In the genomic region with DNA sequence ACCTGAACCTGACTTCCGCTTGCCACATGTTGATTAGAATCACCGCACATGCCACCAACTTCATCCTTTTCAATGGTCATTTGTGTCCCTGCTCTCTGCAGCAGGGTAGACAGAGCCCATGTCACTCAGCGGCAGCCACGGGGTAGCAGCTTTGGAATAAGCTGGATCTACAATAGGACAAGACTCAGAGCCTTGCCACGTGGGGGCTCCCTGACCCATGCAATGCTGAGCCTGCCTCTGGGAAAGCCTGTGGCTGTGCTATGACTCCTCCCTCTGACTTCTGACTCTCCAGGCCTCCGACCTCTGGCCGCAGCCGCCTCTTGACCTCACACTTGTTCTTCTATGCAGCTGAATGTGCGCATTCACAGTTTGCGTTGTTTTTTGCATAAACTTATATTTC, we compare ENCODE assay signal across 10 cellular contexts.
DNase-seq lines count a peak whose midpoint lies in the region; ATAC-seq and TF ChIP-seq lines count a peak whose summit lies in the region.
"Had no signal": no experiment of that assay in that cellular context is flagged by ENCODE, and none has a peak within 500 bp of the region (broad histone marks: within the 10 kb centered on the region; RNA-seq: fewer than 3 reads in every experiment).

No MANE protein-coding gene starts in this region.

- peak; percentile 28 for DNase-seq in NCI-H82 (lab: John Stamatoyannopoulos, UW)
- DNase-seq in NCI-H82 treated with DMSO at 0.1 percent for 48 hours (lab: John Stamatoyannopoulos, UW; ENCODE audit: unreplicated experiment) = no peak
- peak; percentile 15 for DNase-seq in NCI-H1694 treated with DMSO at 0.1 percent for 48 hours (lab: John Stamatoyannopoulos, UW)
- DNase-seq in left ventricle myocardium superior = peak; percentile 75
- DNase-seq in gastrocnemius medialis = peak; percentile 24 to 51
- DNase-seq in SJCRH30 = no peak
- DNase-seq in epidermal melanocyte (ENCODE audit: insufficient read length, low spot score) = no peak
- DNase-seq: cerebellar nuclear complex had no signal

- H3K4me1 ChIP-seq in gastrocnemius medialis (no peaks in the 10 kb centered on the region), SJCRH30 (no peaks in the 10 kb centered on the region)

- no peaks in the 10 kb centered on the region for H3K9me3 ChIP-seq in gastrocnemius medialis
- H3K9me3 ChIP-seq in SJCRH30 (replicated peaks) = no peaks in the 10 kb centered on the region

- ATAC-seq in left ventricle myocardium superior (peak; percentile 91), gastrocnemius medialis (peak; percentile 83 to 86), GM21390 (IDR thresholded peaks at IDR 0.05; ENCODE audit: unreplicated experiment) (no peak)
- ATAC-seq: stimulated activated effector memory CD8-positive, alpha-beta T cell treated with anti-CD3 and anti-CD28 coated beads, Interleukin-12 subunit alpha, Interleukin-12 subunit beta, amount 100 ng/mL, for 72 hours had no signal

- no peak overlapping the region for H3K27ac ChIP-seq in gastrocnemius medialis
- no peak overlapping the region for H3K27ac ChIP-seq in SJCRH30

- H3K27me3 ChIP-seq in gastrocnemius medialis (no peaks in the 10 kb centered on the region), SJCRH30 (no peaks in the 10 kb centered on the region)

- no peak for TF ChIP-seq POLR2A in gastrocnemius medialis (IDR thresholded peaks at IDR 0.05)

- H3K36me3 ChIP-seq in gastrocnemius medialis (no peaks in the 10 kb centered on the region), SJCRH30 (no peaks in the 10 kb centered on the region)

- TF ChIP-seq CTCF in gastrocnemius medialis (IDR thresholded peaks at IDR 0.05 in 4 of 5, conservative IDR thresholded peaks at IDR 0.05 in 1 of 5) = peak in 4 of 5 experiments; percentile 9 to 41 (median 32)

- intact Hi-C loops in left ventricle myocardium superior (cut with micrococcal nuclease) (no loop called here), gastrocnemius medialis (cut with DNase I; ENCODE audit: low total_unique reads) (loop anchor here (1.0 to 10.0 kb wide), 3 partner anchors 95 to 449 kb away; no protein-coding TSS in a partner anchor)

- in situ Hi-C loops in gastrocnemius medialis (cut with MboI; ENCODE audit: low sequenced_read_pairs in 4 of 4) = loop anchor here in 2 of 4 donors (10.0 to 25.0 kb wide), 2 partner anchors 211 to 213 kb away; no protein-coding TSS in a partner anchor

- H3K4me3 ChIP-seq in gastrocnemius medialis = no peak overlapping the region
- H3K4me3 ChIP-seq in SJCRH30 = no peak overlapping the region

Comparison
In these comparisons a context has a peak if more than half of its experiments do, and no peak if none do; other contexts are left out.
1. DNase-seq: peak in NCI-H82 (single experiment), NCI-H1694 treated with DMSO at 0.1 percent for 48 hours (single experiment), left ventricle myocardium superior (single experiment) and gastrocnemius medialis (2 of 2); none in NCI-H82 treated with DMSO at 0.1 percent for 48 hours (single experiment), SJCRH30 (0 of 2) and epidermal melanocyte (single experiment).